In the genomic region with DNA sequence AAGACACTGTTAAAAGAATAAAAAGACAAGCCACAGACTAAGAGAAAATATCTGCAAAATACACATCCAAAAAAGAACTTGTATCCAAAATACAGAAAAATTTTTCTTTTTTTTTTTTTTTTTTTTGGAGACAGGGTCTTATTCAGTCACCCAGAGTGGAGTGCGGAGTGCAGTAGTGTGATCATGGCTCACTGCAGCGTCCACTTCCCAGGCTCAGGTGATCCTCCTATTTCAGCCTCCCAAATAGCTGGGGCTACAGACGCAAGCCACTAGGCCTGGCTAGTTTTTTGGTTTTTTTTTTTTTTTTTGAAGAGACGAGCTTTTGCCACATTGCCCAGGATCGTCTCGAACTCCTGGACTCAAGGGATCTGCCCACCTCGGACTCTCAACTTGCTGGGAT, we compare ENCODE assay signal across 14 cellular contexts. TPM values are rescaled to one million over a fixed set of nuclear protein-coding genes. Genes with fewer than 3 reads are reported as not detected.
DNase-seq lines count a peak whose midpoint lies in the region; ATAC-seq, FAIRE-seq and TF ChIP-seq lines count a peak whose summit lies in the region.
"Had no signal": no experiment of that assay in that cellular context is flagged by ENCODE, and none has a peak within 500 bp of the region (broad histone marks: within the 10 kb centered on the region; RNA-seq: fewer than 3 reads in every experiment).

No MANE protein-coding gene starts in this region.

- no peak overlapping the region for H3K27ac ChIP-seq in HUES6 (ENCODE audit: low read depth, low read length)
- no peak overlapping the region for H3K27ac ChIP-seq in astrocyte (ENCODE audit: low read depth, low read length)
- no peak overlapping the region for H3K27ac ChIP-seq in psoas muscle
- H3K27ac ChIP-seq: adrenal gland, RWPE1, VCaP had no signal

- peaks cover 33% of the 10 kb centered on the region for H3K36me3 Mint-ChIP-seq in T-helper 2 cell treated with Interferon-gamma antibody and Interleukin-4, amounts not matched to agents 5 μg/mL and 100 μg/mL, for 36 hours (ENCODE audit: low read depth)
- H3K36me3 Mint-ChIP-seq in astrocyte (ENCODE audit: low read depth, unreplicated experiment) (no peaks in the 10 kb centered on the region), neural crest cell (ENCODE audit: low read depth) (no peaks in the 10 kb centered on the region)

- H3K9me3 Mint-ChIP-seq in T-helper 2 cell treated with Interferon-gamma antibody and Interleukin-4, amounts not matched to agents 5 μg/mL and 100 μg/mL, for 36 hours = no peaks in the 10 kb centered on the region
- H3K9me3 Mint-ChIP-seq in astrocyte (ENCODE audit: unreplicated experiment) = no peaks in the 10 kb centered on the region
- H3K9me3 Mint-ChIP-seq in neural crest cell = no peaks in the 10 kb centered on the region

- intact Hi-C loops in psoas muscle (cut with DNase I) = loop anchor here in 1 of 2 donors (5.0 kb wide), 1 partner anchor 93 kb away; a partner anchor contains a TSS

- peaks cover 40% of the 10 kb centered on the region for H3K4me1 Mint-ChIP-seq in T-helper 2 cell treated with Interferon-gamma antibody and Interleukin-4, amounts not matched to agents 5 μg/mL and 100 μg/mL, for 36 hours (ENCODE audit: low read depth)
- H3K4me1 Mint-ChIP-seq in astrocyte (ENCODE audit: low read depth, unreplicated experiment) = peaks cover 17% of the 10 kb centered on the region
- peaks cover 32% of the 10 kb centered on the region for H3K4me1 Mint-ChIP-seq in neural crest cell

- no peaks in the 10 kb centered on the region for H3K9me3 ChIP-seq in HUES6 (ENCODE audit: control insufficient read depth, insufficient read depth, low read depth, low read length)
- no peaks in the 10 kb centered on the region for H3K9me3 ChIP-seq in astrocyte (ENCODE audit: insufficient read depth, low read depth, low read length)
- no peaks in the 10 kb centered on the region for H3K9me3 ChIP-seq in psoas muscle
- H3K9me3 ChIP-seq: adrenal gland had no signal

- H3K36me3 ChIP-seq in HUES6 (ENCODE audit: control insufficient read depth, insufficient read depth, low read length) (no peaks in the 10 kb centered on the region), astrocyte (ENCODE audit: insufficient read depth, low read length) (no peaks in the 10 kb centered on the region), psoas muscle (ENCODE audit: insufficient read depth in 1 of 2, low read depth in 1 of 2) (no peaks in the 10 kb centered on the region)
- H3K36me3 ChIP-seq: adrenal gland had no signal

- ATAC-seq in psoas muscle = no peak

- DNase-seq in T-helper 2 cell treated with Interferon-gamma antibody and Interleukin-4, amounts not matched to agents 5 μg/mL and 100 μg/mL, for 36 hours (ENCODE audit: low spot score) = no peak
- DNase-seq in T-helper 2 cell (no peak), astrocyte (ENCODE audit: low read depth) (no peak), neural crest cell (ENCODE audit: low read depth, low spot score) (no peak), Ammon's horn (ENCODE audit: low spot score) (no peak), medulla oblongata (ENCODE audit: extremely low spot score) (no peak), psoas muscle (no peak)
- DNase-seq: adrenal gland; effector CD4-positive, alpha-beta T cell; GDM1; stimulated activated naive CD4-positive, alpha-beta T cell treated with Interleukin-2 at 50 U/mL for 16 hours had no signal

- no peaks in the 10 kb centered on the region for H3K27me3 ChIP-seq in HUES6 (ENCODE audit: control insufficient read depth, insufficient read depth, low read length)
- no peaks in the 10 kb centered on the region for H3K27me3 ChIP-seq in astrocyte (ENCODE audit: insufficient read depth, low read length)
- no peaks in the 10 kb centered on the region for H3K27me3 ChIP-seq in psoas muscle (ENCODE audit: insufficient read depth in 3 of 3, low read length in 2 of 3)
- H3K27me3 ChIP-seq: adrenal gland had no signal

- H3K9ac ChIP-seq in HUES6 (ENCODE audit: low read length) (no peak overlapping the region), astrocyte (ENCODE audit: low read length) (no peak overlapping the region)

- peaks cover 81% of the 10 kb centered on the region for H3K79me2 ChIP-seq in astrocyte (ENCODE audit: insufficient read depth, low read length)

- TF ChIP-seq CTCF in astrocyte (IDR thresholded peaks at IDR 0.05; ENCODE audit: insufficient read depth, low read depth, low read length) = no peak
- no peak for TF ChIP-seq CTCF in neural crest cell (conservative IDR thresholded peaks at IDR 0.05)
- TF ChIP-seq CTCF in psoas muscle (IDR thresholded peaks at IDR 0.05) = no peak

- FAIRE-seq in astrocyte (lab: Jason Lieb, UNC) = no peak

- no peak overlapping the region for H3K27ac Mint-ChIP-seq in T-helper 2 cell treated with Interferon-gamma antibody and Interleukin-4, amounts not matched to agents 5 μg/mL and 100 μg/mL, for 36 hours
- no peak overlapping the region for H3K27ac Mint-ChIP-seq in astrocyte (ENCODE audit: unreplicated experiment)
- H3K27ac Mint-ChIP-seq in neural crest cell (ENCODE audit: unreplicated experiment) = no peak overlapping the region

- WGBS in psoas muscle, 3 donors = 69 to 78% (median 70%) methylated on average over 7 of the region's 7 CpGs

- peaks cover 9% of the 10 kb centered on the region for H3K4me1 ChIP-seq in HUES6 (ENCODE audit: control insufficient read depth, insufficient read depth, low read length)
- H3K4me1 ChIP-seq in astrocyte (ENCODE audit: insufficient read depth, low read length) = peaks cover 4% of the 10 kb centered on the region
- H3K4me1 ChIP-seq in psoas muscle = peaks cover 18% of the 10 kb centered on the region

- H4K20me1 ChIP-seq in astrocyte (ENCODE audit: insufficient read depth, low read length) = peaks cover 41% of the 10 kb centered on the region

- H3K4me2 ChIP-seq in astrocyte (ENCODE audit: low read length) = peak overlapping the region; percentile 76

- peak overlapping the region; percentile 59 for H3K4me3 Mint-ChIP-seq in T-helper 2 cell treated with Interferon-gamma antibody and Interleukin-4, amounts not matched to agents 5 μg/mL and 100 μg/mL, for 36 hours
- H3K4me3 Mint-ChIP-seq in astrocyte (ENCODE audit: unreplicated experiment) (peak overlapping the region; percentile 72), neural crest cell (peak overlapping the region; percentile 74)

- no peaks in the 10 kb centered on the region for H3K27me3 Mint-ChIP-seq in T-helper 2 cell treated with Interferon-gamma antibody and Interleukin-4, amounts not matched to agents 5 μg/mL and 100 μg/mL, for 36 hours (ENCODE audit: low read depth)
- H3K27me3 Mint-ChIP-seq in astrocyte (ENCODE audit: low read depth, unreplicated experiment) (no peaks in the 10 kb centered on the region), neural crest cell (ENCODE audit: low read depth) (no peaks in the 10 kb centered on the region)

- H3K4me3 ChIP-seq in HUES6 (ENCODE audit: low read depth, low read length) (peak overlapping the region; percentile 4; the same call in 1 of the 2 replicates), astrocyte (ENCODE audit: insufficient read depth, low read depth, low read length) (no peak overlapping the region), psoas muscle (no peak overlapping the region)
- H3K4me3 ChIP-seq: adrenal gland had no signal

- no peak overlapping the region for H2AFZ ChIP-seq in astrocyte (ENCODE audit: low read depth, low read length)

RNA-seq across cellular contexts. Expression of a gene that starts 3.1 kb away (rescaled TPM):
- total RNA-seq in astrocyte (16.2 TPM in 2 replicates), neural crest cell (14.0 and 14.9 TPM in 2 replicates), psoas muscle (1 to 10 TPM; 3.6 to 5.9 (median 4.6) TPM)
- 1 to 10 TPM; 3.4 to 9.7 (median 4.6) TPM for polyA plus RNA-seq in psoas muscle

RNA-seq across cellular contexts. Expression of a gene that starts 15.5 kb away (rescaled TPM):
- total RNA-seq in astrocyte (14.3 and 14.4 TPM in 2 replicates), neural crest cell (10.8 and 13.3 TPM in 2 replicates), psoas muscle (10 to 100 TPM; 10.2 to 20.7 (median 13.8) TPM)
- polyA plus RNA-seq in psoas muscle = 10 to 100 TPM in 1 of 3 donors, 1 to 10 TPM in 2; 2.7 to 12.7 (median 6.3) TPM

RNA-seq across cellular contexts. Expression of a gene that starts 49.2 kb away (rescaled TPM):
- total RNA-seq in astrocyte = 0.48 and 0.72 TPM in 2 replicates
- total RNA-seq in neural crest cell = 2.2 and 2.4 TPM in 2 replicates
- under 1 TPM in 3 of 4 donors, not detected in 1; 0.21 to 0.71 (median 0.38) TPM for total RNA-seq in psoas muscle
- polyA plus RNA-seq in psoas muscle = under 1 TPM; 0.13 to 0.22 (median 0.14) TPM
